In the genomic region with DNA sequence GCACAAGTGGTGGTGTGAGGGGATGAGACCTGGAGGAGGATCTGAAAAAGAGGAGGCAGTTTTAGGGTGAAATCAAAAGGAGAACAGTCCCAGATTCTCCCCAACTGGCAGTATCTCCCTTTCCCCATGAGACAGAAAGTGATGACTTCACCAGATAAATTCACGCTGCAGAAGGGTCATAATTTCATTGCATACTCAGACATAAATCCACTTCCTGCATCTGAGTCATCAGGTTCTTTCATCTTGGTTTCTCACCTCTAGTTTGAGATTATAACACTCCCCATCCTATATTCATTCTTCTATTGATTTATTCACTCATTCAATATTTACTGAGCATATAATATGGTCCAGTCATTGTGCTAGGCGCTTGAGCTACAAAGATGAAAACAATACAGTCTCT, we compare ENCODE assay signal across 14 cellular contexts.
DNase-seq lines count a peak whose midpoint lies in the region; ATAC-seq and TF ChIP-seq lines count a peak whose summit lies in the region.
"Had no signal": no experiment of that assay in that cellular context is flagged by ENCODE, and none has a peak within 500 bp of the region (broad histone marks: within the 10 kb centered on the region; RNA-seq: fewer than 3 reads in every experiment).

No MANE protein-coding gene starts in this region.

- no peak overlapping the region for H3K4me3 ChIP-seq in brain microvascular endothelial cell (ENCODE audit: low read depth, low read length)
- H3K4me3 ChIP-seq: stomach had no signal

- no peak overlapping the region for H3K27ac Mint-ChIP-seq in activated naive CD4-positive, alpha-beta T cell treated with anti-CD3 and anti-CD28 coated beads for 36 hours
- H3K27ac Mint-ChIP-seq in stimulated activated effector memory CD8-positive, alpha-beta T cell treated with anti-CD3 and anti-CD28 coated beads, Interleukin-12 subunit alpha, Interleukin-12 subunit beta, amount 100 ng/mL, for 72 hours: no peak overlapping the region
- H3K27ac Mint-ChIP-seq: B cell, nephron progenitor cell had no signal

- in situ Hi-C loops in brain microvascular endothelial cell (cut with HindIII; ENCODE audit: low pct_ligation_motif_present, low sequenced_read_pairs): no loop called here

- H3K4me3 Mint-ChIP-seq in activated naive CD4-positive, alpha-beta T cell treated with anti-CD3 and anti-CD28 coated beads for 36 hours: no peak overlapping the region
- no peak overlapping the region for H3K4me3 Mint-ChIP-seq in stimulated activated effector memory CD8-positive, alpha-beta T cell treated with anti-CD3 and anti-CD28 coated beads, Interleukin-12 subunit alpha, Interleukin-12 subunit beta, amount 100 ng/mL, for 72 hours
- H3K4me3 Mint-ChIP-seq: B cell, nephron progenitor cell had no signal

- H3K4me1 Mint-ChIP-seq in activated naive CD4-positive, alpha-beta T cell treated with anti-CD3 and anti-CD28 coated beads for 36 hours (ENCODE audit: low read depth): peaks cover 7% of the 10 kb centered on the region
- H3K4me1 Mint-ChIP-seq in stimulated activated effector memory CD8-positive, alpha-beta T cell treated with anti-CD3 and anti-CD28 coated beads, Interleukin-12 subunit alpha, Interleukin-12 subunit beta, amount 100 ng/mL, for 72 hours: peaks cover 6% of the 10 kb centered on the region
- H3K4me1 Mint-ChIP-seq: B cell had no signal

- no peak for TF ChIP-seq CTCF in brain microvascular endothelial cell (IDR thresholded peaks at IDR 0.05; ENCODE audit: low read depth, low read length, missing control alignments)

- H3K36me3 Mint-ChIP-seq in activated naive CD4-positive, alpha-beta T cell treated with anti-CD3 and anti-CD28 coated beads for 36 hours (ENCODE audit: low read depth): peaks cover 2% of the 10 kb centered on the region
- no peaks in the 10 kb centered on the region for H3K36me3 Mint-ChIP-seq in stimulated activated effector memory CD8-positive, alpha-beta T cell treated with anti-CD3 and anti-CD28 coated beads, Interleukin-12 subunit alpha, Interleukin-12 subunit beta, amount 100 ng/mL, for 72 hours

- H3K27ac ChIP-seq in brain microvascular endothelial cell: peak overlapping the region; percentile 62
- H3K27ac ChIP-seq: stomach had no signal

- H3K9me3 Mint-ChIP-seq in activated naive CD4-positive, alpha-beta T cell treated with anti-CD3 and anti-CD28 coated beads for 36 hours: no peaks in the 10 kb centered on the region
- no peaks in the 10 kb centered on the region for H3K9me3 Mint-ChIP-seq in stimulated activated effector memory CD8-positive, alpha-beta T cell treated with anti-CD3 and anti-CD28 coated beads, Interleukin-12 subunit alpha, Interleukin-12 subunit beta, amount 100 ng/mL, for 72 hours
- H3K9me3 Mint-ChIP-seq: nephron progenitor cell had no signal

- CTCF ChIA-PET in activated naive CD4-positive, alpha-beta T cell treated with anti-CD3 and anti-CD28 coated beads for 36 hours (lab: Charles Lee): interaction anchor here (0.7 kb wide), 1 partner anchor 228 kb away, joined by 3 read pairs; no protein-coding TSS in a partner anchor

- H3K27me3 Mint-ChIP-seq in activated naive CD4-positive, alpha-beta T cell treated with anti-CD3 and anti-CD28 coated beads for 36 hours (ENCODE audit: low read depth): peaks cover 13% of the 10 kb centered on the region

- intact Hi-C loops in activated naive CD4-positive, alpha-beta T cell treated with anti-CD3 and anti-CD28 coated beads for 36 hours (cut with micrococcal nuclease): loop anchor here (2.0 kb wide), 2 partner anchors 65 to 201 kb away; a partner anchor contains a TSS

- no peaks in the 10 kb centered on the region for H3K27me3 ChIP-seq in brain microvascular endothelial cell (replicated peaks)
- H3K27me3 ChIP-seq: stomach had no signal

- peak; percentile 94 for ATAC-seq in stimulated activated effector memory CD8-positive, alpha-beta T cell treated with anti-CD3 and anti-CD28 coated beads, Interleukin-12 subunit alpha, Interleukin-12 subunit beta, amount 100 ng/mL, for 72 hours
- no peak for ATAC-seq in HG02642 (IDR thresholded peaks at IDR 0.05; ENCODE audit: poor library complexity, unreplicated experiment)

- peak; percentile 5 for DNase-seq in activated naive CD4-positive, alpha-beta T cell treated with anti-CD3 and anti-CD28 coated beads for 36 hours
- no peak for DNase-seq in activated naive CD4-positive, alpha-beta T cell treated with Interleukin-2 at 50 U/mL for 16 hours
- DNase-seq in LoVo (ENCODE audit: low spot score): peak; percentile 18
- peak; percentile 52 for DNase-seq in brain microvascular endothelial cell
- peak in 1 of 2 donors; percentile 48 for DNase-seq in stimulated activated effector memory CD8-positive, alpha-beta T cell treated with anti-CD3 and anti-CD28 coated beads, Interleukin-12 subunit alpha, Interleukin-12 subunit beta, amount 100 ng/mL, for 72 hours (ENCODE audit: low spot score in 2 of 2)
- no peak for DNase-seq in foreskin melanocyte
- DNase-seq in putamen (ENCODE audit: low spot score): no peak
- DNase-seq: cerebellar nuclear complex, kidney, NCI-H1417 treated with DMSO at 0.1 percent for 48 hours, nephron progenitor cell, stomach had no signal

- no peaks in the 10 kb centered on the region for H3K36me3 ChIP-seq in brain microvascular endothelial cell (replicated peaks)
- H3K36me3 ChIP-seq: stomach had no signal

Comparison
In these comparisons a context has a peak if more than half of its experiments do, and no peak if none do; other contexts are left out.
1. DNase-seq: peak in activated naive CD4-positive, alpha-beta T cell treated with anti-CD3 and anti-CD28 coated beads for 36 hours (single experiment), LoVo (single experiment) and brain microvascular endothelial cell (single experiment); none in activated naive CD4-positive, alpha-beta T cell treated with Interleukin-2 at 50 U/mL for 16 hours (single experiment), foreskin melanocyte (single experiment) and putamen (single experiment).